In genomic region chr9:36793277-36793676, GRCh38 we compare ENCODE assay signal across 13 cellular contexts.
DNase-seq lines count a peak whose midpoint lies in the region; ATAC-seq, FAIRE-seq and TF ChIP-seq lines count a peak whose summit lies in the region.
"Had no signal": no experiment of that assay in that cellular context is flagged by ENCODE, and none has a peak within 500 bp of the region (broad histone marks: within the 10 kb centered on the region; RNA-seq: fewer than 3 reads in every experiment).

No MANE protein-coding gene starts in this region.

- no peaks in the 10 kb centered on the region for H3K79me2 ChIP-seq in H9 (ENCODE audit: insufficient read depth, low read length)

- no peak overlapping the region for H3K56ac ChIP-seq in H9 (ENCODE audit: insufficient read length, low read depth, low read length)

- H2BK5ac ChIP-seq in H9 (ENCODE audit: insufficient read length, low read length): no peak overlapping the region

- no peak overlapping the region for H2BK120ac ChIP-seq in H9 (ENCODE audit: low read depth, low read length, poor library complexity, severe bottlenecking)

- peak; percentile 47 for DNase-seq in activated CD4-positive, alpha-beta T cell treated with anti-CD3 and anti-CD28 coated beads for 36 hours
- no peak for DNase-seq in activated CD4-positive, alpha-beta T cell treated with anti-CD3 and anti-CD28 coated beads, Interleukin-2, amount 10 ng/mL, durations not matched to agents 7 days and 5 days
- peak; percentile 57 for DNase-seq in H9
- peak; percentile 27 for DNase-seq in activated naive CD8-positive, alpha-beta T cell treated with anti-CD3 and anti-CD28 coated beads, Interleukin-2, amount 50 U/mL, for 24 hours
- DNase-seq in nephron progenitor cell: peak; percentile 23
- no peak for DNase-seq in RKO (ENCODE audit: low spot score)
- no peak for DNase-seq in D721Med (ENCODE audit: insufficient read length, low spot score)
- DNase-seq in aorta: no peak
- DNase-seq: activated gamma-delta T cell treated with Interleukin-2 at 50 U/mL for 16 hours; dorsolateral prefrontal cortex; stimulated activated CD4-positive, alpha-beta T cell treated with anti-CD3 and anti-CD28 coated beads, Interleukin-12 subunit alpha, Interleukin-12 subunit beta, amount 100 ng/mL, for 4 hours; stimulated activated naive CD4-positive, alpha-beta T cell had no signal

- no peaks in the 10 kb centered on the region for H3K79me1 ChIP-seq in H9 (ENCODE audit: insufficient read depth, low read depth, low read length, poor library complexity, severe bottlenecking)

- no peak overlapping the region for H3K27ac ChIP-seq in H9 (ENCODE audit: insufficient read length, low read depth, low read length)
- no peak overlapping the region for H3K27ac ChIP-seq in aorta (ENCODE audit: low read depth in 1 of 2, low read length in 2 of 2)
- H3K27ac ChIP-seq: dorsolateral prefrontal cortex had no signal

- H2BK12ac ChIP-seq in H9 (ENCODE audit: insufficient read length, low read depth, low read length): no peak overlapping the region

- H3K27me3 ChIP-seq in H9 (ENCODE audit: insufficient read depth, low read length): no peaks in the 10 kb centered on the region
- no peaks in the 10 kb centered on the region for H3K27me3 ChIP-seq in aorta (ENCODE audit: control insufficient read depth in 1 of 2, insufficient read depth in 2 of 2, low read length in 1 of 2)
- H3K27me3 ChIP-seq: dorsolateral prefrontal cortex had no signal

- H3K18ac ChIP-seq in H9 (ENCODE audit: insufficient read length, low read depth, low read length): no peak overlapping the region

- H3K23me2 ChIP-seq in H9 (ENCODE audit: insufficient read length, low read depth, low read length, poor library complexity, severe bottlenecking): no peaks in the 10 kb centered on the region

- no peak overlapping the region for H3T11ph ChIP-seq in H9 (ENCODE audit: low read length)

- no peak overlapping the region for H4K5ac ChIP-seq in H9 (ENCODE audit: insufficient read length, low read depth, low read length)

- H2BK20ac ChIP-seq in H9 (ENCODE audit: low read depth, low read length, poor library complexity, severe bottlenecking): no peak overlapping the region

- CTCF ChIA-PET in activated CD4-positive, alpha-beta T cell treated with anti-CD3 and anti-CD28 coated beads for 36 hours (lab: Charles Lee): interaction anchor here (1.4 to 1.8 kb wide), 3 partner anchors 12 to 80 kb away, joined by 3 to 7 read pairs (median 6); no protein-coding TSS in a partner anchor
- CTCF ChIA-PET in activated CD4-positive, alpha-beta T cell treated with anti-CD3 and anti-CD28 coated beads, Interleukin-2, amount 10 ng/mL, durations not matched to agents 7 days and 5 days (lab: Charles Lee): interaction anchor here (0.6 kb wide), 1 partner anchor 1031 kb away, joined by 3 read pairs; no protein-coding TSS in a partner anchor

- H3K9me3 ChIP-seq in H9 (ENCODE audit: control insufficient read depth, low read depth, low read length) (no peaks in the 10 kb centered on the region), aorta (ENCODE audit: control insufficient read depth, low read length) (peaks cover 9% of the 10 kb centered on the region)

- ATAC-seq in activated CD4-positive, alpha-beta T cell treated with anti-CD3 and anti-CD28 coated beads for 36 hours: no peak
- no peak for ATAC-seq in activated naive CD8-positive, alpha-beta T cell treated with anti-CD3 and anti-CD28 coated beads, Interleukin-2, amount 50 U/mL, for 24 hours
- no peak for ATAC-seq in aorta (ENCODE audit: low FRiP score)

- H2BK15ac ChIP-seq in H9 (ENCODE audit: low read depth, low read length): no peak overlapping the region

- no peak overlapping the region for H3K27ac Mint-ChIP-seq in activated CD4-positive, alpha-beta T cell treated with anti-CD3 and anti-CD28 coated beads for 36 hours
- H3K27ac Mint-ChIP-seq in activated CD4-positive, alpha-beta T cell treated with anti-CD3 and anti-CD28 coated beads, Interleukin-2, amount 10 ng/mL, durations not matched to agents 7 days and 5 days: no peak overlapping the region
- H3K27ac Mint-ChIP-seq in H9: no peak overlapping the region
- no peak overlapping the region for H3K27ac Mint-ChIP-seq in activated naive CD8-positive, alpha-beta T cell treated with anti-CD3 and anti-CD28 coated beads, Interleukin-2, amount 50 U/mL, for 24 hours
- H3K27ac Mint-ChIP-seq in nephron progenitor cell: no peak overlapping the region

- H4K8ac ChIP-seq in H9 (replicated peaks; ENCODE audit: insufficient read length, low read depth, low read length): no peak overlapping the region

- H3K4me2 ChIP-seq in H9 (ENCODE audit: insufficient read depth, insufficient read length, low read length): no peak overlapping the region

- no peak overlapping the region for H4K91ac ChIP-seq in H9 (ENCODE audit: insufficient read length, low read depth, low read length)

- no peaks in the 10 kb centered on the region for H4K20me1 ChIP-seq in H9 (ENCODE audit: control insufficient read depth, insufficient read depth, insufficient read length)

- no peak overlapping the region for H3K4me3 ChIP-seq in aorta (ENCODE audit: low read length in 2 of 2)
- H3K4me3 ChIP-seq: dorsolateral prefrontal cortex had no signal

- H3K4me3 Mint-ChIP-seq in activated CD4-positive, alpha-beta T cell treated with anti-CD3 and anti-CD28 coated beads for 36 hours: no peak overlapping the region
- H3K4me3 Mint-ChIP-seq in activated CD4-positive, alpha-beta T cell treated with anti-CD3 and anti-CD28 coated beads, Interleukin-2, amount 10 ng/mL, durations not matched to agents 7 days and 5 days: no peak overlapping the region
- no peak overlapping the region; a peak in 1 of 5 replicates for H3K4me3 Mint-ChIP-seq in H9
- H3K4me3 Mint-ChIP-seq in activated naive CD8-positive, alpha-beta T cell treated with anti-CD3 and anti-CD28 coated beads, Interleukin-2, amount 50 U/mL, for 24 hours: no peak overlapping the region
- no peak overlapping the region for H3K4me3 Mint-ChIP-seq in nephron progenitor cell

- H2AFZ ChIP-seq in H9 (ENCODE audit: low read length): no peak overlapping the region

- no peaks in the 10 kb centered on the region for H3K36me3 Mint-ChIP-seq in activated CD4-positive, alpha-beta T cell treated with anti-CD3 and anti-CD28 coated beads for 36 hours (ENCODE audit: low read depth)
- H3K36me3 Mint-ChIP-seq in activated CD4-positive, alpha-beta T cell treated with anti-CD3 and anti-CD28 coated beads, Interleukin-2, amount 10 ng/mL, durations not matched to agents 7 days and 5 days (ENCODE audit: low read depth): no peaks in the 10 kb centered on the region
- H3K36me3 Mint-ChIP-seq in H9 (ENCODE audit: insufficient read depth in 1 of 3, low read depth in 3 of 3): peaks cover 2 to 5% (median 4%) of the 10 kb centered on the region in 3 experiments; a peak in 4 of 7 replicates
- H3K36me3 Mint-ChIP-seq in activated naive CD8-positive, alpha-beta T cell treated with anti-CD3 and anti-CD28 coated beads, Interleukin-2, amount 50 U/mL, for 24 hours (ENCODE audit: low read depth): peaks cover 5% of the 10 kb centered on the region
- H3K36me3 Mint-ChIP-seq in nephron progenitor cell (ENCODE audit: low read depth): no peaks in the 10 kb centered on the region

- no peak overlapping the region for H3K4ac ChIP-seq in H9 (ENCODE audit: low read depth, low read length)

- peaks cover 7% of the 10 kb centered on the region for H3K9me3 Mint-ChIP-seq in activated CD4-positive, alpha-beta T cell treated with anti-CD3 and anti-CD28 coated beads for 36 hours (ENCODE audit: low read depth)
- peaks cover 15% of the 10 kb centered on the region for H3K9me3 Mint-ChIP-seq in activated CD4-positive, alpha-beta T cell treated with anti-CD3 and anti-CD28 coated beads, Interleukin-2, amount 10 ng/mL, durations not matched to agents 7 days and 5 days
- H3K9me3 Mint-ChIP-seq in H9: peaks cover 5 to 9% of the 10 kb centered on the region in 2 experiments
- peaks cover 16% of the 10 kb centered on the region for H3K9me3 Mint-ChIP-seq in activated naive CD8-positive, alpha-beta T cell treated with anti-CD3 and anti-CD28 coated beads, Interleukin-2, amount 50 U/mL, for 24 hours
- H3K9me3 Mint-ChIP-seq in nephron progenitor cell: peaks cover 14% of the 10 kb centered on the region

- POLR2A ChIA-PET in activated CD4-positive, alpha-beta T cell treated with anti-CD3 and anti-CD28 coated beads for 36 hours (lab: Charles Lee): no interaction called here
- POLR2A ChIA-PET in activated CD4-positive, alpha-beta T cell treated with anti-CD3 and anti-CD28 coated beads, Interleukin-2, amount 10 ng/mL, durations not matched to agents 7 days and 5 days (lab: Charles Lee): no interaction called here

- H3K36me3 ChIP-seq in aorta (ENCODE audit: control insufficient read depth in 1 of 2, insufficient read depth in 2 of 2, low read length in 1 of 2): no peaks in the 10 kb centered on the region

- H2AK5ac ChIP-seq in H9 (ENCODE audit: insufficient read length, low read length): no peak overlapping the region

- H3K14ac ChIP-seq in H9 (ENCODE audit: insufficient read depth, low read length): no peak overlapping the region

- no peaks in the 10 kb centered on the region for H3K4me1 Mint-ChIP-seq in activated CD4-positive, alpha-beta T cell treated with anti-CD3 and anti-CD28 coated beads for 36 hours
- no peaks in the 10 kb centered on the region for H3K4me1 Mint-ChIP-seq in activated CD4-positive, alpha-beta T cell treated with anti-CD3 and anti-CD28 coated beads, Interleukin-2, amount 10 ng/mL, durations not matched to agents 7 days and 5 days
- H3K4me1 Mint-ChIP-seq in H9 (peaks cover 5 to 7% of the 10 kb centered on the region in 2 experiments), nephron progenitor cell (peaks cover 21% of the 10 kb centered on the region)
- H3K4me1 Mint-ChIP-seq in activated naive CD8-positive, alpha-beta T cell treated with anti-CD3 and anti-CD28 coated beads, Interleukin-2, amount 50 U/mL, for 24 hours: no peaks in the 10 kb centered on the region

- no peak for FAIRE-seq in D721Med (lab: Jason Lieb, UNC)
- FAIRE-seq: GM12891 had no signal

- intact Hi-C loops in activated CD4-positive, alpha-beta T cell treated with anti-CD3 and anti-CD28 coated beads for 36 hours (cut with DNase I, micrococcal nuclease): loop anchor here in 1 of 2 experiments (5.0 kb wide), 1 partner anchor 39 kb away; no protein-coding TSS in a partner anchor
- intact Hi-C loops in aorta (cut with DNase I): no loop called here

- no CpG with 5 or more reads among the region's 2 CpGs for WGBS in H9 (ENCODE audit: extremely low coverage, insufficient read length, low lambda C conversion rate)
- 58 to 70% methylated on average over 2 of the region's 2 CpGs for WGBS in aorta, 2 donors

- peaks cover 2% of the 10 kb centered on the region for H3K27me3 Mint-ChIP-seq in activated CD4-positive, alpha-beta T cell treated with anti-CD3 and anti-CD28 coated beads for 36 hours
- no peaks in the 10 kb centered on the region for H3K27me3 Mint-ChIP-seq in activated CD4-positive, alpha-beta T cell treated with anti-CD3 and anti-CD28 coated beads, Interleukin-2, amount 10 ng/mL, durations not matched to agents 7 days and 5 days
- H3K27me3 Mint-ChIP-seq in H9 (ENCODE audit: low read depth) (peaks cover 11% of the 10 kb centered on the region), nephron progenitor cell (ENCODE audit: low read depth, poor library complexity) (peaks cover 22% of the 10 kb centered on the region)
- H3K27me3 Mint-ChIP-seq in activated naive CD8-positive, alpha-beta T cell treated with anti-CD3 and anti-CD28 coated beads, Interleukin-2, amount 50 U/mL, for 24 hours: peaks cover 4% of the 10 kb centered on the region

- no peak overlapping the region for H3K9ac ChIP-seq in H9 (ENCODE audit: extremely low read depth, insufficient read length, low read length)

- H3K4me1 ChIP-seq in H9 (ENCODE audit: insufficient read depth, low read length) (no peaks in the 10 kb centered on the region), aorta (ENCODE audit: control insufficient read depth in 1 of 2, insufficient read depth in 2 of 2, low read length in 2 of 2) (no peaks in the 10 kb centered on the region)

- no peak overlapping the region for H3K23ac ChIP-seq in H9 (ENCODE audit: insufficient read length, low read depth, low read length)

- TF ChIP-seq CTCF in H9 (conservative IDR thresholded peaks at IDR 0.05): peak; percentile 77
- TF ChIP-seq CTCF in nephron progenitor cell (IDR thresholded peaks at IDR 0.05): peak; percentile 44
- TF ChIP-seq CTCF in D721Med (IDR thresholded peaks at IDR 0.05; ENCODE audit: insufficient read depth, missing control alignments): no peak

Comparison
In these comparisons a context has a peak if more than half of its experiments do, and no peak if none do; other contexts are left out.
1. DNase-seq: peak in activated CD4-positive, alpha-beta T cell treated with anti-CD3 and anti-CD28 coated beads for 36 hours (single experiment), H9 (single experiment), activated naive CD8-positive, alpha-beta T cell treated with anti-CD3 and anti-CD28 coated beads, Interleukin-2, amount 50 U/mL, for 24 hours (single experiment) and nephron progenitor cell (single experiment); none in activated CD4-positive, alpha-beta T cell treated with anti-CD3 and anti-CD28 coated beads, Interleukin-2, amount 10 ng/mL, durations not matched to agents 7 days and 5 days (single experiment), RKO (single experiment), D721Med (single experiment) and aorta (0 of 2).